Comparison of ENCODE assay signal across 8 cellular contexts in genomic region chr3:46276497-46277099, GRCh38.
DNase-seq lines count a peak whose midpoint lies in the region; ATAC-seq and TF ChIP-seq lines count a peak whose summit lies in the region.

No MANE protein-coding gene starts in this region.

- DNase-seq in AG10803 (ENCODE audit: low read depth) (no peak), NOMO-1 treated with dmso at 0.1 percent for 144 hours (lab: John Stamatoyannopoulos, UW; ENCODE audit: unreplicated experiment) (peak; percentile 51), head of caudate nucleus (peak in 35 of 42 donors; percentile 10 to 67 (median 37)), epidermal melanocyte (ENCODE audit: insufficient read length, low spot score) (no peak), COLO829 (ENCODE audit: low spot score) (no peak)
- DNase-seq in activated T-cell treated with anti-CD3 and anti-CD28 coated beads, Interleukin-2, amount 50 U/mL, for 24 hours: peak; percentile 86
- DNase-seq in stimulated activated CD4-positive, alpha-beta T cell treated with anti-CD3 and anti-CD28 coated beads, Interleukin-12 subunit alpha, Interleukin-12 subunit beta, amount 100 ng/mL, for 4 hours: peak; percentile 74

- no peak overlapping the region for H3K27ac Mint-ChIP-seq in activated T-cell treated with anti-CD3 and anti-CD28 coated beads, Interleukin-2, amount 50 U/mL, for 24 hours

- H3K4me3 Mint-ChIP-seq in activated T-cell treated with anti-CD3 and anti-CD28 coated beads, Interleukin-2, amount 50 U/mL, for 24 hours: no peak overlapping the region

- H3K4me1 Mint-ChIP-seq in activated T-cell treated with anti-CD3 and anti-CD28 coated beads, Interleukin-2, amount 50 U/mL, for 24 hours (ENCODE audit: low read depth): peaks cover 44% of the 10 kb centered on the region

- H3K9me3 Mint-ChIP-seq in activated T-cell treated with anti-CD3 and anti-CD28 coated beads, Interleukin-2, amount 50 U/mL, for 24 hours: peaks cover 17% of the 10 kb centered on the region

- TF ChIP-seq CTCF in AG10803 (conservative IDR thresholded peaks at IDR 0.05; ENCODE audit: low read length): peak; percentile 47

- peak; percentile 68 for ATAC-seq in GM19397 (IDR thresholded peaks at IDR 0.05; ENCODE audit: unreplicated experiment)

- peaks cover 35% of the 10 kb centered on the region for H3K27me3 Mint-ChIP-seq in activated T-cell treated with anti-CD3 and anti-CD28 coated beads, Interleukin-2, amount 50 U/mL, for 24 hours

- H3K36me3 Mint-ChIP-seq in activated T-cell treated with anti-CD3 and anti-CD28 coated beads, Interleukin-2, amount 50 U/mL, for 24 hours (ENCODE audit: low read depth): peaks cover 12% of the 10 kb centered on the region

- intact Hi-C loops in head of caudate nucleus (cut with DNase I): no loop called here

- no peak overlapping the region for H3K4me3 ChIP-seq in AG10803 (ENCODE audit: low read length)

Comparison
In these comparisons a context has a peak if more than half of its experiments do, and no peak if none do; other contexts are left out.
1. DNase-seq: peak in NOMO-1 treated with dmso at 0.1 percent for 144 hours (single experiment), activated T-cell treated with anti-CD3 and anti-CD28 coated beads, Interleukin-2, amount 50 U/mL, for 24 hours (single experiment), head of caudate nucleus (35 of 42) and stimulated activated CD4-positive, alpha-beta T cell treated with anti-CD3 and anti-CD28 coated beads, Interleukin-12 subunit alpha, Interleukin-12 subunit beta, amount 100 ng/mL, for 4 hours (single experiment); none in AG10803 (single experiment), epidermal melanocyte (single experiment) and COLO829 (single experiment).